ENCODE assay signal across 8 cellular contexts in the genomic region with DNA sequence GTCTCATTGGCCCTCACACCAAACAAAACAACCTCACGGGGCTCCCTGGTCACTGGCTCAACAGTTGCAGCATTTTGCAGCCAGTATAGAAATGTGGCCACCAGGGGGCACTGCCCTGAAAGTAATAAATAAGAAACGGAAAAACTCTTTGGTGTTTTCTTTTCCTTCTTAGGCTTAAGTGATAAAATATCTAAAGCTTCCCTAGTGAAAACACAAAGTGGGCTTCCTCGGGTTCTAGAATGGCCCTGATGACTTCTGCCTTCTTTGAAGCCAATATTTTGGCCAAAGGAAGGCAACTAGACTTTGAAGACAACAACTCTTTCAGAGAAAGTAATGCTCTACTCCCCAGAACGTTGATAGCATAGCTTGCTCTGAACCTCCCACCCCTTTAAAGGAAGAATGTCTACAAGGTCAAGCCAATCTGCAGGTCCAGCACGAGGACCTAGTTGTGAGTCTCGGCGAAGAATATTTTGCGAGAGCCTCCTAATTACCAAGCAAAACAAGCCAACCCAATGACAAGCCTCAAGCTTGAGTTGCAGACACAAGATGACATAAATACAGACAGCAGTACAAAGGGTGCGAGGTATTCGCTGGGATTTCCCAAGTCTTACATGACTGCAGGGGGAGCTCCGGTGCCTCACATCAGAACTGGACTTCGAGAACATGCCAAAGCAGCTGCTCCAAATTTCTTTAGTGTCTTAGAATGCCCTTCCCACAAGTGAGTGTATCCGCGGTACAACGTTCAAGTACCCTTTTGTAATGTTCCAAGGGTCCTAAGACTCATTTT. TPM values are rescaled to one million over a fixed set of nuclear protein-coding genes. Genes with fewer than 3 reads are reported as not detected.
DNase-seq lines count a peak whose midpoint lies in the region; ATAC-seq and TF ChIP-seq lines count a peak whose summit lies in the region.

No MANE protein-coding gene starts in this region.

- no peak for ATAC-seq in GM21717 (IDR thresholded peaks at IDR 0.05; ENCODE audit: unreplicated experiment)

- TF ChIP-seq EP300 in ovary (IDR thresholded peaks at IDR 0.05): no peak

- H3K9me3 Mint-ChIP-seq in glutamatergic neuron (ENCODE audit: unreplicated experiment): peaks cover 6% of the 10 kb centered on the region

- TF ChIP-seq CTCF in glutamatergic neuron (IDR thresholded peaks at IDR 0.05; ENCODE audit: partially characterized antibody, unreplicated experiment) (peak; percentile 98), ovary (IDR thresholded peaks at IDR 0.05) (peak; percentile 56 to 82 (median 68)), testis (IDR thresholded peaks at IDR 0.05) (peak; percentile 84 to 96 (median 92))

- H3K27me3 ChIP-seq in ovary (no peaks in the 10 kb centered on the region), testis (no peaks in the 10 kb centered on the region)

- H3K27ac Mint-ChIP-seq in glutamatergic neuron (ENCODE audit: unreplicated experiment): peak overlapping the region; percentile 85

- peak overlapping the region; percentile 86 for H3K4me3 Mint-ChIP-seq in glutamatergic neuron (ENCODE audit: unreplicated experiment)

- WGBS in ovary, 3 donors: 8 to 12% (median 11%) methylated on average over 15 of the region's 15 CpGs
- 11 to 17% methylated on average over 12 to 15 of the region's 15 CpGs for WGBS in testis, 2 donors

- H3K36me3 ChIP-seq in ovary (no peaks in the 10 kb centered on the region), testis (ENCODE audit: low read depth, missing control alignments) (no peaks in the 10 kb centered on the region)

- H3K4me3 ChIP-seq in ovary (peak overlapping the region; percentile 68), testis (peak overlapping the region; percentile 71 to 82)

- DNase-seq in GM03348 (ENCODE audit: low spot score) (peak; percentile 81), LHCN-M2 (ENCODE audit: low read depth) (peak; percentile 83), SK-MEL-5 (ENCODE audit: low read depth, low spot score) (peak; percentile 86), glutamatergic neuron (peak; percentile 78), ovary (peak; percentile 75 to 88 (median 82)), testis (peak; percentile 96)
- DNase-seq in activated naive CD4-positive, alpha-beta T cell treated with anti-CD3 and anti-CD28 coated beads, Interleukin-2, amount 50 U/mL, for 16 hours: peak; percentile 77

- H3K27ac ChIP-seq in ovary (no peak overlapping the region), testis (peak overlapping the region; percentile 23 to 97)

- H3K4me1 Mint-ChIP-seq in glutamatergic neuron (ENCODE audit: low read depth, unreplicated experiment): peaks cover 18% of the 10 kb centered on the region

- H3K36me3 Mint-ChIP-seq in glutamatergic neuron (ENCODE audit: unreplicated experiment): no peaks in the 10 kb centered on the region

- in situ Hi-C loops in SK-MEL-5 (cut with HindIII; ENCODE audit: low pct_unique_long_range_greater_than_20kb, low sequenced_read_pairs): no loop called here

- intact Hi-C loops in ovary (cut with DNase I): loop anchor here in 1 of 4 donors (10.0 kb wide), 1 partner anchor 158 kb away; no protein-coding TSS in a partner anchor
- intact Hi-C loops in testis (cut with DNase I; ENCODE audit: low total_unique reads): no loop called here

- peaks cover 4% of the 10 kb centered on the region for H3K27me3 Mint-ChIP-seq in glutamatergic neuron (ENCODE audit: unreplicated experiment)

- TF ChIP-seq POLR2A in ovary (IDR thresholded peaks at IDR 0.05) (no peak), testis (IDR thresholded peaks at IDR 0.05) (no peak)

- H3K4me1 ChIP-seq in ovary (ENCODE audit: insufficient read depth) (peaks cover 14% of the 10 kb centered on the region), testis (peaks cover 23% of the 10 kb centered on the region)

- H3K9me3 ChIP-seq in ovary (no peaks in the 10 kb centered on the region), testis (no peaks in the 10 kb centered on the region)

RNA-seq across cellular contexts. Expression of gene ITPK1, which starts 2.6 kb away (rescaled TPM):
- 27.5 and 27.7 TPM in 2 replicates for total RNA-seq in LHCN-M2 (2014; rRNA removed)
- 45.8 TPM for polyA plus RNA-seq in LHCN-M2 (2012)
- 45.2 and 45.6 TPM in 2 replicates for total RNA-seq in SK-MEL-5 (2014; rRNA removed; shearing (Covaris generic))
- 72.6 and 73.8 TPM in 2 replicates for polyA plus RNA-seq in SK-MEL-5 (2015; cell fraction: cytosol; rRNA removed)
- polyA plus RNA-seq in SK-MEL-5 (2015; cell fraction: nucleus; rRNA removed): 37.9 and 60.8 TPM in 2 replicates
- total RNA-seq in glutamatergic neuron (ENCODE audit: unreplicated experiment): 132 TPM
- 10 to 100 TPM; 23.6 to 57.8 (median 49.3) TPM for total RNA-seq in ovary
- polyA plus RNA-seq in ovary: 10 to 100 TPM; 32.2 to 40.9 TPM
- 10 to 100 TPM; 78.3 to 90.6 TPM for total RNA-seq in testis
- polyA plus RNA-seq in testis (ENCODE audit: insufficient read depth, low read depth, low replicate concordance): 92.5 TPM

Comparison
In these comparisons a context has a peak if more than half of its experiments do, and no peak if none do; other contexts are left out.
1. H3K27ac ChIP-seq: peak in testis (2 of 2); none in ovary (0 of 2).
2. Peak in every context shown above with its lines, with median percentiles within 50 percentile points of each other: DNase-seq and CTCF ChIP-seq.